1 cellular context compared by ENCODE assay signal in the genomic region with DNA sequence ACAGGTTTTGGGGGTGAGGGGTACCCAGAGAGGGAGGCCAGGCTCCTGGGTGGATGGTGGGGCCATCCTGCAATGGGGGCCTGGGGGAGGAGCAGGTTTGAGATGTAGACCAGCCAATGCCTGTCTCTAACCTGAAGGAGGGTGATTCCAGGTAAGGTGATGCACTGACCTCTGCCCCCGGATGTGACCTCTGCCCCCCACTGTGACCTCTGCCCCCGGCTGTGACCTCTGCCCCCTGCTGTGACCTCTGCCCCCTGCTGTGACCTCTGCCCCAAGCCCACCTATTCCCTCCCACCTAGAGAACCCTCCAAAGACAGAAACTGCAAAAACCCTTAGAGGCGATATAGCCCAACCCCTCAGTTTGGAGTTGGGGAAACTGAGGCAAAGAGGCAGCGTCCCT.
TF ChIP-seq lines count a peak whose summit lies in the region.

No MANE protein-coding gene starts in this region.

TF ChIP-seq in GM12878, 131 proteins besides CTCF, POLR2A, EP300 and RAD21:
- TF ChIP-seq NR2F1 (conservative IDR thresholded peaks at IDR 0.05) = peak; percentile 92
- TF ChIP-seq ZBED1 (IDR thresholded peaks at IDR 0.05; ENCODE audit: borderline replicate concordance) = no peak
- TF ChIP-seq NR2C1 (IDR thresholded peaks at IDR 0.05) = peak; percentile 88
